In genomic region chr6:116482780-116483179, GRCh38 we compare ENCODE assay signal across 19 cellular contexts. TPM values are rescaled to one million over a fixed set of nuclear protein-coding genes. Genes with fewer than 3 reads are reported as not detected.
DNase-seq lines count a peak whose midpoint lies in the region; ATAC-seq, FAIRE-seq and TF ChIP-seq lines count a peak whose summit lies in the region.
"Had no signal": no experiment of that assay in that cellular context is flagged by ENCODE, and none has a peak within 500 bp of the region (broad histone marks: within the 10 kb centered on the region; RNA-seq: fewer than 3 reads in every experiment).

No MANE protein-coding gene starts in this region.

- H3K4me1 ChIP-seq in IMR-90 (ENCODE audit: control insufficient read depth, insufficient read depth, low read length) (no peaks in the 10 kb centered on the region), MM.1S (ENCODE audit: low read length) (peaks cover 20% of the 10 kb centered on the region), K562 (replicated peaks in 1 of 2; ENCODE audit: control insufficient read depth in 2 of 2, insufficient read depth in 2 of 2, low read length in 2 of 2) (no peaks in the 10 kb centered on the region)
- H3K4me1 ChIP-seq: Caco-2 had no signal

- H3K56ac ChIP-seq in IMR-90 (ENCODE audit: extremely low read depth, insufficient read depth, low read length): no peak overlapping the region

- no peak overlapping the region for H4K91ac ChIP-seq in IMR-90 (ENCODE audit: insufficient read depth, low read depth, low read length)

- H2BK120ac ChIP-seq in IMR-90 (ENCODE audit: low read depth, low read length): no peak overlapping the region

- intact Hi-C loops in IMR-90 (cut with micrococcal nuclease): no loop called here
- intact Hi-C loops in K562 (cut with micrococcal nuclease): no loop called here
- intact Hi-C loops in left cardiac atrium (cut with DNase I): no loop called here

- no peak overlapping the region for H2BK15ac ChIP-seq in IMR-90 (ENCODE audit: low read depth, low read length)

- CTCF ChIA-PET in IMR-90 (lab: Yijun Ruan, JAX): no interaction called here
- CTCF ChIA-PET in K562 (lab: Yijun Ruan, JAX; ENCODE audit: low intra/inter-chr PET ratio): no interaction called here

- H3K79me2 ChIP-seq in MM.1S (ENCODE audit: low read length): no peaks in the 10 kb centered on the region
- no peaks in the 10 kb centered on the region for H3K79me2 ChIP-seq in K562 (ENCODE audit: control insufficient read depth, insufficient read depth, low read length)

- TF ChIP-seq EP300 in K562 (IDR thresholded peaks at IDR 0.05; ENCODE audit: low read length): no peak

- dilution Hi-C loops in IMR-90 (cut with HindIII; ENCODE audit: low sequenced_read_pairs, unreplicated experiment): no loop called here

- H3K9me1 ChIP-seq in IMR-90 (ENCODE audit: insufficient read depth, low read length) (no peaks in the 10 kb centered on the region), K562 (ENCODE audit: control insufficient read depth, insufficient read depth, low read length) (no peaks in the 10 kb centered on the region)

- DNase-seq in IMR-90 (no peak), MM.1S (peak; percentile 29), K562 (ENCODE audit: extremely low read depth in 1 of 4, low spot score in 3 of 4) (no peak), SIG-M5 treated with dmso at 0.1 percent for 504 hours (lab: John Stamatoyannopoulos, UW; ENCODE audit: unreplicated experiment) (no peak), left cardiac atrium (no peak)
- DNase-seq: AML-193; Caco-2; CD4-positive, alpha-beta T cell; HCEC 1CT had no signal

- POLR2A ChIA-PET in IMR-90 (lab: Charles Lee; ENCODE audit: unreplicated experiment) (no interaction called here), K562 (lab: Yijun Ruan, JAX) (no interaction called here)

- H3K27ac ChIP-seq in IMR-90 (ENCODE audit: insufficient read depth, low read length) (no peak overlapping the region), MM.1S (ENCODE audit: low read length) (no peak overlapping the region), K562 (ENCODE audit: extremely low read depth, low read depth, low read length) (no peak overlapping the region)
- H3K27ac ChIP-seq: C4-2B had no signal

- H3K79me1 ChIP-seq in IMR-90 (ENCODE audit: low read depth in 1 of 2, low read length in 2 of 2): no peaks in the 10 kb centered on the region

- no peak overlapping the region for H3K14ac ChIP-seq in IMR-90 (replicated peaks; ENCODE audit: low read depth, low read length)

- H3K9me3 ChIP-seq in IMR-90 (ENCODE audit: control insufficient read depth, insufficient read depth, low read length): no peaks in the 10 kb centered on the region
- no peaks in the 10 kb centered on the region for H3K9me3 ChIP-seq in MM.1S (replicated peaks; ENCODE audit: insufficient read depth, low read length)
- H3K9me3 ChIP-seq in K562 (replicated peaks; ENCODE audit: control insufficient read depth, insufficient read depth, low read depth, low read length): no peaks in the 10 kb centered on the region
- H3K9me3 ChIP-seq: Caco-2 had no signal

- no peaks in the 10 kb centered on the region for H3K9me2 ChIP-seq in MM.1S (replicated peaks; ENCODE audit: insufficient read depth, low read length)

- no CpG with 5 or more reads among the region's 1 CpG for WGBS in IMR-90 (ENCODE audit: extremely low coverage in 2 of 2, insufficient read length in 1 of 2), 2 experiments
- 0% methylated on average over 1 of the region's 1 CpG for WGBS in K562 (ENCODE audit: insufficient coverage, low coverage, missing lambda C conversion rate)

- no peak overlapping the region for H3K4ac ChIP-seq in IMR-90 (ENCODE audit: low read depth, low read length)

- no peak overlapping the region for H3K18ac ChIP-seq in IMR-90 (ENCODE audit: low read depth, low read length)

- H3K4me2 ChIP-seq in IMR-90 (ENCODE audit: low read depth, low read length) (no peak overlapping the region), MM.1S (ENCODE audit: low read depth, low read length) (peak overlapping the region; percentile 49), K562 (ENCODE audit: insufficient read depth, low read length) (no peak overlapping the region)
- H3K4me2 ChIP-seq: GM23338 had no signal

- in situ Hi-C loops in IMR-90 (cut with MboI; ENCODE audit: low sequenced_read_pairs) (no loop called here), K562 (cut with MboI) (no loop called here)

- H3K36me3 ChIP-seq in IMR-90 (ENCODE audit: control insufficient read depth, insufficient read depth, low read length) (no peaks in the 10 kb centered on the region), MM.1S (replicated peaks; ENCODE audit: insufficient read depth, low read length) (no peaks in the 10 kb centered on the region), K562 (ENCODE audit: control insufficient read depth, insufficient read depth, low read length) (no peaks in the 10 kb centered on the region)

- H3K23ac ChIP-seq in IMR-90 (ENCODE audit: low read depth, low read length): no peak overlapping the region

- no peak overlapping the region for H3K4me3 ChIP-seq in IMR-90 (ENCODE audit: insufficient read depth, low read depth, low read length)
- H3K4me3 ChIP-seq in MM.1S (ENCODE audit: low read length): no peak overlapping the region
- no peak overlapping the region for H3K4me3 ChIP-seq in K562
- H3K4me3 ChIP-seq: GM23338 had no signal

- H4K20me1 ChIP-seq in IMR-90 (ENCODE audit: insufficient read depth, low read length): no peaks in the 10 kb centered on the region
- H4K20me1 ChIP-seq in MM.1S (ENCODE audit: insufficient read depth, low read length): no peaks in the 10 kb centered on the region
- no peaks in the 10 kb centered on the region for H4K20me1 ChIP-seq in K562 (replicated peaks; ENCODE audit: control insufficient read depth, insufficient read depth, low read length)

- H4K8ac ChIP-seq in IMR-90 (ENCODE audit: low read depth in 2 of 2, low read length in 2 of 2): no peak overlapping the region

- H2AFZ ChIP-seq in IMR-90 (replicated peaks; ENCODE audit: low read length, poor library complexity) (no peak overlapping the region), MM.1S (ENCODE audit: low read length) (no peak overlapping the region), K562 (ENCODE audit: low read depth, low read length) (no peak overlapping the region)
- H2AFZ ChIP-seq: GM23338 had no signal

- no peaks in the 10 kb centered on the region for H3F3A ChIP-seq in MM.1S (ENCODE audit: insufficient read depth, low read length)

- ATAC-seq in IMR-90 (ENCODE audit: low read depth): no peak
- no peak for ATAC-seq in K562
- ATAC-seq in left cardiac atrium: no peak
- no peak for ATAC-seq in GM21529 (IDR thresholded peaks at IDR 0.05; ENCODE audit: unreplicated experiment)
- ATAC-seq: GM23338 had no signal

- no peak overlapping the region for H2BK5ac ChIP-seq in IMR-90 (ENCODE audit: low read depth, low read length, poor library complexity, severe bottlenecking)

- no peak overlapping the region for H4K5ac ChIP-seq in IMR-90 (ENCODE audit: low read depth, low read length)

- FAIRE-seq in K562 (lab: Jason Lieb, UNC): no peak
- FAIRE-seq: A204.1, D721Med, G401.6, GM12891, GM19239, H54 had no signal

- no peak overlapping the region for H2BK20ac ChIP-seq in IMR-90 (ENCODE audit: low read depth, low read length)

- H3K9ac ChIP-seq in IMR-90 (ENCODE audit: low read depth, low read length) (no peak overlapping the region), MM.1S (ENCODE audit: low read length) (no peak overlapping the region), K562 (ENCODE audit: insufficient read depth in 1 of 2, low read depth in 2 of 2, low read length in 2 of 2) (no peak overlapping the region)

- no peak overlapping the region for H2AK9ac ChIP-seq in IMR-90 (replicated peaks; ENCODE audit: low read depth, low read length, poor library complexity)

- no peaks in the 10 kb centered on the region; the same call in 1 of the 2 replicates for H3K27me3 ChIP-seq in IMR-90 (ENCODE audit: control insufficient read depth, insufficient read depth, low read length)
- H3K27me3 ChIP-seq in MM.1S (replicated peaks; ENCODE audit: insufficient read depth, low read length): no peaks in the 10 kb centered on the region
- no peaks in the 10 kb centered on the region for H3K27me3 ChIP-seq in K562 (ENCODE audit: control insufficient read depth in 2 of 2, insufficient read depth in 2 of 2, low read length in 2 of 2)

- no TSS peak for BruUV-seq in IMR-90 (replicated peaks; lab: Mats Ljungman, UMichigan)
- BruUV-seq in K562 (replicated peaks; lab: Mats Ljungman, UMichigan): no TSS peak

- no peak for TF ChIP-seq POLR2A in IMR-90 (IDR thresholded peaks at IDR 0.05; ENCODE audit: low read depth, low read length)
- TF ChIP-seq POLR2A in K562 (conservative IDR thresholded peaks at IDR 0.05): no peak

- TF ChIP-seq RAD21 in IMR-90 (IDR thresholded peaks at IDR 0.05; ENCODE audit: low read length): no peak
- no peak for TF ChIP-seq RAD21 in K562 (CRISPR knock-in tag; conservative IDR thresholded peaks at IDR 0.05 in 1 of 2, IDR thresholded peaks at IDR 0.05 in 1 of 2)

- H2AK5ac ChIP-seq in IMR-90 (ENCODE audit: low read depth, low read length): no peak overlapping the region

- TF ChIP-seq CTCF in IMR-90 (conservative IDR thresholded peaks at IDR 0.05; ENCODE audit: low read depth, low read length) (no peak), MM.1S (IDR thresholded peaks at IDR 0.05; ENCODE audit: low read length) (no peak), K562 (IDR thresholded peaks at IDR 0.05 in 2 of 3, conservative IDR thresholded peaks at IDR 0.05 in 1 of 3; ENCODE audit: insufficient read depth in 2 of 3, low read depth in 1 of 3, low read length in 3 of 3) (no peak)

RNA-seq across cellular contexts. Expression of gene CALHM6, which starts 21.6 kb away (rescaled TPM):
- total RNA-seq in IMR-90 (2012; rRNA removed) (0.72 and 0.83 TPM in 2 replicates), K562 (2014; rRNA removed) (not detected in 2 replicates), K562 (2014; rRNA removed; fragmentation: Illumina TruSeq; extraction: Trizol) (not detected in 2 replicates), K562 (2015; rRNA removed; fragmentation: Illumina TruSeq; extraction: Trizol) (not detected in 2 replicates), K562 (2021) (not detected in 2 replicates), left cardiac atrium (1 to 10 TPM; 2.3 to 3.9 TPM)
- polyA plus RNA-seq in IMR-90 (2012; rRNA removed) (1.1 and 1.5 TPM in 2 replicates), K562 (2011; rRNA removed) (0.24 TPM in 1 of 2 replicates, not detected in the other), K562 (2014; fragmentation: Illumina TruSeq; extraction: Trizol) (not detected in 2 replicates), K562 (2014; fragmentation: Nextera tagmentation; extraction: Ambion mirVana) (not detected), K562 (2014; rRNA removed) (not detected in 2 replicates)
- 1.4 and 1.8 TPM in 2 replicates for polyA plus RNA-seq in IMR-90 (2012; cell fraction: cytosol; rRNA removed)
- 0.30 and 0.62 TPM in 2 replicates for polyA plus RNA-seq in IMR-90 (2012; cell fraction: nucleus; rRNA removed; ENCODE audit: low replicate concordance)
- not detected in 2 replicates for total RNA-seq in K562 (2011; cell fraction: chromatin; rRNA removed; ENCODE audit: low replicate concordance)
- not detected in 2 replicates for total RNA-seq in K562 (2011; cell fraction: nucleolus; rRNA removed)
- total RNA-seq in K562 (2011; cell fraction: nucleoplasm; rRNA removed): not detected in 2 replicates
- not detected in 2 replicates for polyA plus RNA-seq in K562 (2011; cell fraction: cytosol; rRNA removed)
- polyA plus RNA-seq in K562 (2011; cell fraction: nucleus; rRNA removed): not detected in 2 replicates
- not detected in 2 replicates for polyA plus RNA-seq in K562 (2012)
- not detected in 2 replicates for polyA minus RNA-seq in K562 (2011; rRNA and poly(A)+ RNA removed)
- polyA minus RNA-seq in K562 (2011; cell fraction: cytosol; rRNA and poly(A)+ RNA removed): not detected in 2 replicates
- not detected in 2 replicates for polyA minus RNA-seq in K562 (2011; cell fraction: nucleus; rRNA and poly(A)+ RNA removed)
- total RNA-seq: Caco-2, HT-29 had no signal

RNA-seq across cellular contexts. Expression of gene CALHM5, which starts 28.7 kb away (rescaled TPM):
- 10.6 and 10.8 TPM in 2 replicates for total RNA-seq in IMR-90 (2012; rRNA removed)
- 2.8 and 3.3 TPM in 2 replicates for polyA plus RNA-seq in IMR-90 (2012; rRNA removed)
- polyA plus RNA-seq in IMR-90 (2012; cell fraction: cytosol; rRNA removed): 1.1 and 2.0 TPM in 2 replicates
- 0.29 and 1.6 TPM in 2 replicates for polyA plus RNA-seq in IMR-90 (2012; cell fraction: nucleus; rRNA removed; ENCODE audit: low replicate concordance)
- total RNA-seq in K562 (2011; cell fraction: chromatin; rRNA removed; ENCODE audit: low replicate concordance): 0.05 TPM in 1 of 2 replicates, not detected in the other
- total RNA-seq in K562 (2011; cell fraction: nucleolus; rRNA removed): not detected in 2 replicates
- total RNA-seq in K562 (2011; cell fraction: nucleoplasm; rRNA removed): under 0.01 TPM in 1 of 2 replicates, not detected in the other
- under 0.01 and 0.08 TPM in 2 replicates for total RNA-seq in K562 (2014; rRNA removed)
- total RNA-seq in K562 (2014; rRNA removed; fragmentation: Illumina TruSeq; extraction: Trizol): 0.04 and 0.06 TPM in 2 replicates
- under 0.01 TPM in 1 of 2 replicates, not detected in the other for total RNA-seq in K562 (2015; rRNA removed; fragmentation: Illumina TruSeq; extraction: Trizol)
- 0.02 and 0.04 TPM in 2 replicates for total RNA-seq in K562 (2021)
- polyA plus RNA-seq in K562 (2011; rRNA removed): 0.01 TPM in 1 of 2 replicates, not detected in the other
- not detected in 2 replicates for polyA plus RNA-seq in K562 (2011; cell fraction: cytosol; rRNA removed)
- not detected in 2 replicates for polyA plus RNA-seq in K562 (2011; cell fraction: nucleus; rRNA removed)
- 0.03 and 0.04 TPM in 2 replicates for polyA plus RNA-seq in K562 (2012)
- 0.01 and 0.06 TPM in 2 replicates for polyA plus RNA-seq in K562 (2014; fragmentation: Illumina TruSeq; extraction: Trizol)
- under 1 TPM in 1 of 2 experiments, not detected in 1; 0.04 TPM for polyA plus RNA-seq in K562 (2014; fragmentation: Nextera tagmentation; extraction: Ambion mirVana)
- polyA plus RNA-seq in K562 (2014; rRNA removed): 0.05 TPM in 1 of 2 replicates, not detected in the other
- 0.04 TPM in 1 of 2 replicates, not detected in the other for polyA minus RNA-seq in K562 (2011; rRNA and poly(A)+ RNA removed)
- polyA minus RNA-seq in K562 (2011; cell fraction: cytosol; rRNA and poly(A)+ RNA removed): not detected in 2 replicates
- polyA minus RNA-seq in K562 (2011; cell fraction: nucleus; rRNA and poly(A)+ RNA removed): not detected in 2 replicates
- total RNA-seq in left cardiac atrium: 1 to 10 TPM; 2.5 to 3.0 TPM
- total RNA-seq: CD4-positive, alpha-beta T cell had no signal
